9 cellular contexts compared by ENCODE assay signal in the genomic region with DNA sequence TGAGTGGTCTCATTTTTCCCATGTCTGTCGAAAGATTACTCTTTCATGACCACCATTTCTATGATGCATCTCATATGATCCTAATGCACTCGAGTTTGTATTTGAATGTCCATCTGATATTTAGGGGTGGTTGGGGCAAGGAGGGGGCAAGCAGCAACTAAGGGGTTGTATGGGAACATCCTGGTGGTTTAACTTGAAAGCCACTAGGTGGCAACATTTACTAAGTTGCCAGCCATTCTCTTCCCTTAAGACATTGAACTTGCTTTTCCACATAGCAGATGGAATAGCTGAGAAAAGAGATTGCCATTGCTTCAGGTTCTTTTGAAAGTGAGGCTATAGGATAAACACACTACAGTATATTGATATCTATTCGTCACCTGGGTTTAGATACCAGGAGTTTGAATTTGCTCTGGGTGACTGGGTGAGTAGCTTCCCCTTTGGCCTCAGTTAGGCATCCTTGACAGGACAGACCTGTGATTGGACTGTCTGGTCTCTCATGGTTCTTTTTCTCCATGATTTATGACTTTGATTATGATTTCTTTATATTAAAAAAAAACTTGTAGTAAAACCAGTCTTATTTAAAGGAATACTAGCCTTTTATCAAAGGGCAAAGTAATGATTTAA. TPM values are rescaled to one million over a fixed set of nuclear protein-coding genes. Genes with fewer than 3 reads are reported as not detected.
DNase-seq lines count a peak whose midpoint lies in the region; ATAC-seq and TF ChIP-seq lines count a peak whose summit lies in the region.
"Had no signal": no experiment of that assay in that cellular context is flagged by ENCODE, and none has a peak within 500 bp of the region (broad histone marks: within the 10 kb centered on the region; RNA-seq: fewer than 3 reads in every experiment).

No MANE protein-coding gene starts in this region.

- H3K4me1 Mint-ChIP-seq in activated naive CD8-positive, alpha-beta T cell (ENCODE audit: low read depth): peaks cover 22% of the 10 kb centered on the region
- H3K4me1 Mint-ChIP-seq in activated naive CD8-positive, alpha-beta T cell treated with anti-CD3 and anti-CD28 coated beads, Interleukin-2, amount 50 U/mL, for 24 hours: peaks cover 27% of the 10 kb centered on the region

- H3K4me3 ChIP-seq in left ventricle myocardium inferior (no peak overlapping the region), spleen (no peak overlapping the region)

- H3K9me3 Mint-ChIP-seq in activated naive CD8-positive, alpha-beta T cell (ENCODE audit: low read depth): no peaks in the 10 kb centered on the region
- H3K9me3 Mint-ChIP-seq in activated naive CD8-positive, alpha-beta T cell treated with anti-CD3 and anti-CD28 coated beads, Interleukin-2, amount 50 U/mL, for 24 hours: no peaks in the 10 kb centered on the region
- H3K9me3 Mint-ChIP-seq: activated naive CD4-positive, alpha-beta T cell treated with anti-CD3 and anti-CD28 coated beads, Interleukin-2, amount 50 U/mL, for 24 hours had no signal

- WGBS in spleen, 5 donors: 50 to 64% (median 56%) methylated on average over 3 of the region's 3 CpGs

- H3K27me3 ChIP-seq in left ventricle myocardium inferior (ENCODE audit: low read depth) (no peaks in the 10 kb centered on the region), spleen (replicated peaks in 1 of 7) (no peaks in the 10 kb centered on the region)

- H3K36me3 ChIP-seq in left ventricle myocardium inferior: peaks cover 29% of the 10 kb centered on the region
- peaks cover 0 to 43% (median 11%) of the 10 kb centered on the region in 6 donors for H3K36me3 ChIP-seq in spleen

- H3K9me3 ChIP-seq in left ventricle myocardium inferior (replicated peaks): no peaks in the 10 kb centered on the region
- H3K9me3 ChIP-seq in spleen: no peaks in the 10 kb centered on the region

- DNase-seq in activated naive CD8-positive, alpha-beta T cell treated with anti-CD3 and anti-CD28 coated beads, Interleukin-2, amount 50 U/mL, for 24 hours: no peak
- peak; percentile 75 for DNase-seq in NCI-H1694 treated with DMSO at 0.1 percent for 48 hours (lab: John Stamatoyannopoulos, UW)
- no peak for DNase-seq in left ventricle myocardium inferior
- no peak for DNase-seq in spleen
- no peak for DNase-seq in activated naive CD4-positive, alpha-beta T cell treated with anti-CD3 and anti-CD28 coated beads, Interleukin-2, amount 50 U/mL, for 16 hours

- peak overlapping the region; percentile 28 for H3K27ac Mint-ChIP-seq in activated naive CD8-positive, alpha-beta T cell
- H3K27ac Mint-ChIP-seq in activated naive CD8-positive, alpha-beta T cell treated with anti-CD3 and anti-CD28 coated beads, Interleukin-2, amount 50 U/mL, for 24 hours: no peak overlapping the region
- H3K27ac Mint-ChIP-seq: activated naive CD4-positive, alpha-beta T cell treated with anti-CD3 and anti-CD28 coated beads, Interleukin-2, amount 50 U/mL, for 24 hours had no signal

- H3K36me3 Mint-ChIP-seq in activated naive CD8-positive, alpha-beta T cell: peaks cover 11% of the 10 kb centered on the region
- peaks cover 7% of the 10 kb centered on the region for H3K36me3 Mint-ChIP-seq in activated naive CD8-positive, alpha-beta T cell treated with anti-CD3 and anti-CD28 coated beads, Interleukin-2, amount 50 U/mL, for 24 hours (ENCODE audit: low read depth)

- TF ChIP-seq CTCF in VCaP (conservative IDR thresholded peaks at IDR 0.05) (peak; percentile 89), left ventricle myocardium inferior (IDR thresholded peaks at IDR 0.05; ENCODE audit: borderline replicate concordance) (peak; percentile 65), spleen (IDR thresholded peaks at IDR 0.05 in 8 of 11, conservative IDR thresholded peaks at IDR 0.05 in 3 of 11) (peak in 9 of 11 experiments; percentile 18 to 58 (median 46))

- intact Hi-C loops in left ventricle myocardium inferior (cut with micrococcal nuclease): no loop called here
- intact Hi-C loops in spleen (cut with DNase I; ENCODE audit: low total_unique reads): loop anchor here (10.0 kb wide), 1 partner anchor 369 kb away; no protein-coding TSS in a partner anchor

- no peaks in the 10 kb centered on the region for H3K27me3 Mint-ChIP-seq in activated naive CD8-positive, alpha-beta T cell
- H3K27me3 Mint-ChIP-seq in activated naive CD8-positive, alpha-beta T cell treated with anti-CD3 and anti-CD28 coated beads, Interleukin-2, amount 50 U/mL, for 24 hours: no peaks in the 10 kb centered on the region
- H3K27me3 Mint-ChIP-seq: activated naive CD4-positive, alpha-beta T cell treated with anti-CD3 and anti-CD28 coated beads, Interleukin-2, amount 50 U/mL, for 24 hours had no signal

- H3K27ac ChIP-seq in VCaP (no peak overlapping the region), left ventricle myocardium inferior (replicated peaks) (no peak overlapping the region), spleen (no peak overlapping the region)

- peaks cover 31% of the 10 kb centered on the region for H3K4me1 ChIP-seq in left ventricle myocardium inferior
- H3K4me1 ChIP-seq in spleen: peaks cover 0 to 36% (median 10%) of the 10 kb centered on the region in 6 donors

- no peak for TF ChIP-seq POLR2A in spleen (IDR thresholded peaks at IDR 0.05)

- no peak overlapping the region for H3K4me3 Mint-ChIP-seq in activated naive CD8-positive, alpha-beta T cell
- no peak overlapping the region for H3K4me3 Mint-ChIP-seq in activated naive CD8-positive, alpha-beta T cell treated with anti-CD3 and anti-CD28 coated beads, Interleukin-2, amount 50 U/mL, for 24 hours
- H3K4me3 Mint-ChIP-seq: activated naive CD4-positive, alpha-beta T cell treated with anti-CD3 and anti-CD28 coated beads, Interleukin-2, amount 50 U/mL, for 24 hours had no signal

- no peak for ATAC-seq in activated naive CD8-positive, alpha-beta T cell treated with anti-CD3 and anti-CD28 coated beads, Interleukin-2, amount 50 U/mL, for 24 hours
- ATAC-seq in GM21723 (IDR thresholded peaks at IDR 0.05; ENCODE audit: unreplicated experiment): no peak

RNA-seq across cellular contexts. Expression of a gene that starts 32.4 kb away (rescaled TPM):
- total RNA-seq in left ventricle myocardium inferior (38.5 TPM), spleen (10 to 100 TPM; 21.5 to 42.9 (median 32.6) TPM)
- polyA plus RNA-seq in spleen: 1 to 10 TPM; 3.9 to 8.3 (median 4.4) TPM

RNA-seq across cellular contexts. Expression of a gene that starts 54.9 kb away (rescaled TPM):
- 17.2 TPM for total RNA-seq in left ventricle myocardium inferior
- total RNA-seq in spleen: 10 to 100 TPM; 15.5 to 28.0 (median 23.5) TPM
- 10 to 100 TPM; 18.6 to 27.7 (median 24.7) TPM for polyA plus RNA-seq in spleen
